11 cellular contexts compared by ENCODE assay signal in genomic region chr5:148972958-148973357, GRCh38.
DNase-seq lines count a peak whose midpoint lies in the region; ATAC-seq, FAIRE-seq and TF ChIP-seq lines count a peak whose summit lies in the region.
"Had no signal": no experiment of that assay in that cellular context is flagged by ENCODE, and none has a peak within 500 bp of the region (broad histone marks: within the 10 kb centered on the region; RNA-seq: fewer than 3 reads in every experiment).

No MANE protein-coding gene starts in this region.

- no peaks in the 10 kb centered on the region for H3K4me1 Mint-ChIP-seq in stimulated activated effector memory CD8-positive, alpha-beta T cell treated with anti-CD3 and anti-CD28 coated beads, Interleukin-12 subunit alpha, Interleukin-12 subunit beta, amount 100 ng/mL, for 72 hours

- H3K4me1 ChIP-seq in thoracic aorta (ENCODE audit: control insufficient read depth in 1 of 2, low read depth in 2 of 2) (peaks cover 22 to 54% of the 10 kb centered on the region in 2 donors), kidney (ENCODE audit: control insufficient read depth in 1 of 2, insufficient read depth in 1 of 2, low read depth in 1 of 2, low read length in 2 of 2) (peaks cover 3 to 9% of the 10 kb centered on the region in 2 donors)

- intact Hi-C loops in kidney (cut with DNase I), result no loop called here

- TF ChIP-seq CTCF in thoracic aorta (IDR thresholded peaks at IDR 0.05) (no peak), kidney (IDR thresholded peaks at IDR 0.05; ENCODE audit: borderline replicate concordance, extremely low read depth, insufficient read depth) (no peak)

- no peaks in the 10 kb centered on the region for H3K9me3 Mint-ChIP-seq in stimulated activated effector memory CD8-positive, alpha-beta T cell treated with anti-CD3 and anti-CD28 coated beads, Interleukin-12 subunit alpha, Interleukin-12 subunit beta, amount 100 ng/mL, for 72 hours
- H3K9me3 Mint-ChIP-seq: T-helper 2 cell treated with Interferon-gamma antibody and Interleukin-4, amounts not matched to agents 5 μg/mL and 100 μg/mL, for 36 hours had no signal

- H3K27ac Mint-ChIP-seq in stimulated activated effector memory CD8-positive, alpha-beta T cell treated with anti-CD3 and anti-CD28 coated beads, Interleukin-12 subunit alpha, Interleukin-12 subunit beta, amount 100 ng/mL, for 72 hours, result no peak overlapping the region
- H3K27ac Mint-ChIP-seq: T-helper 2 cell treated with Interferon-gamma antibody and Interleukin-4, amounts not matched to agents 5 μg/mL and 100 μg/mL, for 36 hours had no signal

- H3K27me3 ChIP-seq in thoracic aorta (replicated peaks; ENCODE audit: insufficient read depth), result no peaks in the 10 kb centered on the region
- H3K27me3 ChIP-seq: cardiac muscle cell, ovary had no signal

- H3K27ac ChIP-seq in thoracic aorta (peak overlapping the region; percentile 85 to 93), kidney (ENCODE audit: low read depth in 2 of 2, low read length in 2 of 2) (peak overlapping the region in 1 of 2 donors; percentile 42)
- H3K27ac ChIP-seq: cardiac muscle cell, ovary had no signal

- ATAC-seq in thoracic aorta (ENCODE audit: insufficient number of reproducible peaks, low FRiP score, low read depth), result peak; percentile 92
- no peak for ATAC-seq in stimulated activated effector memory CD8-positive, alpha-beta T cell treated with anti-CD3 and anti-CD28 coated beads, Interleukin-12 subunit alpha, Interleukin-12 subunit beta, amount 100 ng/mL, for 72 hours

- H3K4me3 Mint-ChIP-seq in stimulated activated effector memory CD8-positive, alpha-beta T cell treated with anti-CD3 and anti-CD28 coated beads, Interleukin-12 subunit alpha, Interleukin-12 subunit beta, amount 100 ng/mL, for 72 hours, result no peak overlapping the region
- H3K4me3 Mint-ChIP-seq: T-helper 2 cell treated with Interferon-gamma antibody and Interleukin-4, amounts not matched to agents 5 μg/mL and 100 μg/mL, for 36 hours had no signal

- DNase-seq in HCEC 1CT (peak; percentile 94), astrocyte of the hippocampus (ENCODE audit: low read depth, low spot score) (peak; percentile 84), iris pigment epithelial cell (ENCODE audit: low read depth) (peak; percentile 69), thoracic aorta (ENCODE audit: low spot score) (peak; percentile 40), NCI-H2081 (lab: John Stamatoyannopoulos, UW) (no peak), NCI-H1048 (lab: John Stamatoyannopoulos, UW) (no peak), kidney (no peak)
- DNase-seq in stimulated activated effector memory CD8-positive, alpha-beta T cell treated with anti-CD3 and anti-CD28 coated beads, Interleukin-12 subunit alpha, Interleukin-12 subunit beta, amount 100 ng/mL, for 72 hours (ENCODE audit: low spot score in 2 of 2), result no peak

- no peak overlapping the region for H3K9ac ChIP-seq in kidney (ENCODE audit: low read length in 2 of 2)

- H3K36me3 Mint-ChIP-seq in stimulated activated effector memory CD8-positive, alpha-beta T cell treated with anti-CD3 and anti-CD28 coated beads, Interleukin-12 subunit alpha, Interleukin-12 subunit beta, amount 100 ng/mL, for 72 hours, result no peaks in the 10 kb centered on the region

- H3K36me3 ChIP-seq in thoracic aorta (no peaks in the 10 kb centered on the region), kidney (ENCODE audit: control insufficient read depth in 1 of 2, insufficient read depth in 2 of 2, low read length in 2 of 2) (no peaks in the 10 kb centered on the region)
- H3K36me3 ChIP-seq: cardiac muscle cell, ovary had no signal

- peak overlapping the region; percentile 44 for H3K4me3 ChIP-seq in thoracic aorta
- no peak overlapping the region for H3K4me3 ChIP-seq in kidney (ENCODE audit: low read length in 2 of 2)
- H3K4me3 ChIP-seq: cardiac muscle cell, ovary had no signal

- no peaks in the 10 kb centered on the region for H3K9me3 ChIP-seq in thoracic aorta
- no peaks in the 10 kb centered on the region for H3K9me3 ChIP-seq in kidney (ENCODE audit: control insufficient read depth in 1 of 2, low read length in 2 of 2)
- H3K9me3 ChIP-seq: ovary had no signal

- FAIRE-seq in kidney (lab: Jason Lieb, UNC), result no peak

Comparison
In these comparisons a context has a peak if more than half of its experiments do, and no peak if none do; other contexts are left out.
1. DNase-seq: peak in HCEC 1CT (single experiment), astrocyte of the hippocampus (single experiment), iris pigment epithelial cell (single experiment) and thoracic aorta (single experiment); none in NCI-H2081 (0 of 2), stimulated activated effector memory CD8-positive, alpha-beta T cell treated with anti-CD3 and anti-CD28 coated beads, Interleukin-12 subunit alpha, Interleukin-12 subunit beta, amount 100 ng/mL, for 72 hours (0 of 2), NCI-H1048 (single experiment) and kidney (single experiment).